ENCODE assay signal across 20 cellular contexts in genomic region chr2:152518656-152519580, GRCh38.
DNase-seq lines count a peak whose midpoint lies in the region; ATAC-seq and TF ChIP-seq lines count a peak whose summit lies in the region.
"Had no signal": no experiment of that assay in that cellular context is flagged by ENCODE, and none has a peak within 500 bp of the region (broad histone marks: within the 10 kb centered on the region; RNA-seq: fewer than 3 reads in every experiment).

No MANE protein-coding gene starts in this region.

- no peaks in the 10 kb centered on the region for H3K9me3 ChIP-seq in cardiac muscle cell (ENCODE audit: low read depth)
- H3K9me3 ChIP-seq in left ventricle myocardium inferior (replicated peaks), result no peaks in the 10 kb centered on the region
- H3K9me3 ChIP-seq in tibial artery, result no peaks in the 10 kb centered on the region
- H3K9me3 ChIP-seq: breast epithelium, SJCRH30, vagina had no signal

- H3K4me3 Mint-ChIP-seq in mesothelial cell of epicardium, result no peak overlapping the region
- H3K4me3 Mint-ChIP-seq: CD4-positive, alpha-beta memory T cell; immature natural killer cell; T-helper 2 cell treated with Interferon-gamma antibody and Interleukin-4, amounts not matched to agents 5 μg/mL and 100 μg/mL, for 36 hours had no signal

- peaks cover 15% of the 10 kb centered on the region for H3K4me1 ChIP-seq in cardiac muscle cell (ENCODE audit: low read depth)
- H3K4me1 ChIP-seq in left ventricle myocardium inferior, result peaks cover 21% of the 10 kb centered on the region
- peaks cover 0 to 15% (median 5%) of the 10 kb centered on the region in 4 donors for H3K4me1 ChIP-seq in tibial artery
- H3K4me1 ChIP-seq: breast epithelium, SJCRH30 had no signal

- H3K9me3 Mint-ChIP-seq in mesothelial cell of epicardium, result peaks cover 8% of the 10 kb centered on the region
- H3K9me3 Mint-ChIP-seq: immature natural killer cell; T-helper 2 cell treated with Interferon-gamma antibody and Interleukin-4, amounts not matched to agents 5 μg/mL and 100 μg/mL, for 36 hours had no signal

- H3K27me3 ChIP-seq in cardiac muscle cell, result no peaks in the 10 kb centered on the region
- no peaks in the 10 kb centered on the region for H3K27me3 ChIP-seq in left ventricle myocardium inferior (ENCODE audit: low read depth)
- no peaks in the 10 kb centered on the region for H3K27me3 ChIP-seq in tibial artery
- H3K27me3 ChIP-seq: breast epithelium, SJCRH30, vagina had no signal

- H3K27ac ChIP-seq in cardiac muscle cell (peak overlapping the region; percentile 49), left ventricle myocardium inferior (replicated peaks) (no peak overlapping the region), caudate nucleus (ENCODE audit: low read depth, low read length) (peak overlapping the region; percentile 20), tibial artery (no peak overlapping the region)
- H3K27ac ChIP-seq: breast epithelium, SJCRH30, skin epidermis, vagina had no signal

- DNase-seq in cardiac muscle cell (ENCODE audit: low read depth in 1 of 2, low spot score in 1 of 2) (no peak), left ventricle myocardium inferior (no peak), caudate nucleus (lab: John Stamatoyannopoulos, UW) (peak in 4 of 61 donors; percentile 11 to 52 (median 36)), mesothelial cell of epicardium (ENCODE audit: low spot score in 2 of 2, unreplicated experiment in 2 of 2) (no peak), tibial artery (no peak), GM19238 (ENCODE audit: insufficient read length, low spot score) (no peak), inferior parietal cortex (ENCODE audit: extremely low spot score) (no peak)
- DNase-seq: ACHN; activated naive CD4-positive, alpha-beta T cell treated with Interleukin-2 at 50 U/mL for 16 hours; CD4-positive, alpha-beta memory T cell; immature natural killer cell; MM.1S; NCI-H2107; occipital lobe; SJCRH30 had no signal

- H3K4me3 ChIP-seq in cardiac muscle cell, result no peak overlapping the region
- H3K4me3 ChIP-seq in left ventricle myocardium inferior, result no peak overlapping the region
- H3K4me3 ChIP-seq in tibial artery, result peak overlapping the region; percentile 3 to 15
- H3K4me3 ChIP-seq: breast epithelium, SJCRH30, skin epidermis, vagina had no signal

- intact Hi-C loops in left ventricle myocardium inferior (cut with micrococcal nuclease), result no loop called here
- intact Hi-C loops in tibial artery (cut with DNase I; ENCODE audit: low total_unique reads), result no loop called here

- peaks cover 8% of the 10 kb centered on the region for H3K36me3 Mint-ChIP-seq in mesothelial cell of epicardium
- H3K36me3 Mint-ChIP-seq: CD4-positive, alpha-beta memory T cell; immature natural killer cell had no signal

- H3K36me3 ChIP-seq in cardiac muscle cell, result no peaks in the 10 kb centered on the region
- H3K36me3 ChIP-seq in left ventricle myocardium inferior, result no peaks in the 10 kb centered on the region
- no peaks in the 10 kb centered on the region for H3K36me3 ChIP-seq in tibial artery
- H3K36me3 ChIP-seq: breast epithelium, SJCRH30, vagina had no signal

- H3K27me3 Mint-ChIP-seq in mesothelial cell of epicardium (ENCODE audit: low read depth), result no peaks in the 10 kb centered on the region

- TF ChIP-seq CTCF in cardiac muscle cell (IDR thresholded peaks at IDR 0.05; ENCODE audit: low read depth, low read length) (no peak), left ventricle myocardium inferior (IDR thresholded peaks at IDR 0.05; ENCODE audit: borderline replicate concordance) (no peak), mesothelial cell of epicardium (IDR thresholded peaks at IDR 0.05; ENCODE audit: unreplicated experiment) (no peak), tibial artery (IDR thresholded peaks at IDR 0.05) (no peak)

- peaks cover 35% of the 10 kb centered on the region for H3K4me1 Mint-ChIP-seq in mesothelial cell of epicardium
- H3K4me1 Mint-ChIP-seq: CD4-positive, alpha-beta memory T cell; immature natural killer cell had no signal

- no peak for ATAC-seq in GM19324 (IDR thresholded peaks at IDR 0.05; ENCODE audit: low FRiP score, unreplicated experiment)

- H3K27ac Mint-ChIP-seq in mesothelial cell of epicardium, result peak overlapping the region; percentile 37
- H3K27ac Mint-ChIP-seq: CD4-positive, alpha-beta memory T cell; immature natural killer cell; T-helper 2 cell treated with Interferon-gamma antibody and Interleukin-4, amounts not matched to agents 5 μg/mL and 100 μg/mL, for 36 hours had no signal

Comparison
In these comparisons a context has a peak if more than half of its experiments do, and no peak if none do; other contexts are left out.
1. H3K27ac ChIP-seq: peak in cardiac muscle cell (single experiment) and caudate nucleus (single experiment); none in left ventricle myocardium inferior (single experiment) and tibial artery (0 of 2).
2. H3K4me3 ChIP-seq: peak in tibial artery (2 of 2); none in cardiac muscle cell (single experiment) and left ventricle myocardium inferior (single experiment).